8 cellular contexts compared by ENCODE assay signal in the genomic region with DNA sequence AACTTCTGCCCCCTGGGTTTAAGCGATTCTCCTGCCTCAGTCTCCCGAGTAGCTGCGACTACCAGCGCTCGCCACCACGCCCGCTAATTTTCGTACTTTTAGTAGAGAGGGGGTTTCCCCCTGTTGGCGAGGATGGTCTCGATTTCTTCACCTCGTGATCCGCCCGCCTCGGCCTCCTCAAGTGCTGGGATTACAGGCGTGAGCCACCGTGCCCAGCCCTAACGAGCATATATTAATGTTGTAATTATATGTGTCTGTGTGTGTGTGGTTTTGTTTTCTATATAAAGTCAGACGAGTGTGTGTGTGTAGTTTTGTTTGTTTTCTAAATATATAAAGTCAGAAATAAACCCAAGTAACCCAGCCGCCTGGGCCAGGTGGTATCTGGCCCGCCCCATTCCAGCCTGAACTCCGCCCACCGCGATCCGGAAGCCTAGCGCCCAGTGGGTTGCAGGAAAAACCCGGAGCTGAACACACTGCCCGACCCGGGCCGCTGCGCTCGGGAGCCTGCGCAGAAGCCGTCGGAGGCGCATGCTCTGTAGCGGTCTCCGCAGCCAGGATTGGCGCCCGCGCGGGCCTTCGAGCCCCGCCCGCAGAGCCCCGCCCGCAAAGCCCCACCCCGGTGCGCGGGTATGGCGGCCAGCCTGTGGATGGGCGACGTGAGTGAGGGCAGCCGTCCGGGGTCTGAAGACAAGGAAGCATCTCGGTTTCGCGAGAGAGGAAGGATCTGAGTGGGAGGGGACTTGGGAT. TPM values are rescaled to one million over a fixed set of nuclear protein-coding genes. Genes with fewer than 3 reads are reported as not detected.
DNase-seq lines count a peak whose midpoint lies in the region; ATAC-seq and TF ChIP-seq lines count a peak whose summit lies in the region.

A gene (plus strand): TSS at position 604 of the 747 bp plus-strand sequence. CDS start 26 bp downstream, at position 630.

- peak; percentile 92 for ATAC-seq in GM19035 (IDR thresholded peaks at IDR 0.05; ENCODE audit: unreplicated experiment)
- ATAC-seq in HG03342 (IDR thresholded peaks at IDR 0.05; ENCODE audit: unreplicated experiment), result peak; percentile 82

- H3K4me3 ChIP-seq in AG10803 (ENCODE audit: low read length), result peak within 1 kb of the TSS; percentile 98
- H3K4me3 ChIP-seq in spleen, result peak within 1 kb of the TSS; percentile 59 to 90 (median 81)

- WGBS in spleen, 5 donors, result 0 to 2% (median 1%) methylated on average over 48 to 57 of the region's 57 CpGs

- TF ChIP-seq POLR2A in spleen (IDR thresholded peaks at IDR 0.05), result peak; percentile 77 to 80 (median 80)

- H3K27ac ChIP-seq in spleen, result peak within 1 kb of the TSS; percentile 84 to 91 (median 86)

- no peaks in the 10 kb centered on the region for H3K9me3 ChIP-seq in spleen

- H3K4me1 ChIP-seq in spleen, result peaks cover 3 to 39% (median 22%) of the 10 kb centered on the region in 6 donors

- intact Hi-C loops in spleen (cut with DNase I; ENCODE audit: low total_unique reads), result no loop called here

- DNase-seq in AG10803 (ENCODE audit: low read depth) (peak; percentile 95), NCI-H446 (lab: John Stamatoyannopoulos, UW) (peak; percentile 92 to 98), iris pigment epithelial cell (ENCODE audit: low read depth) (peak; percentile 98), spleen (peak; percentile 99)
- DNase-seq in activated CD4-positive, CD25-positive, alpha-beta regulatory T cell treated with anti-CD3 and anti-CD28 coated beads, Interleukin-2, amount 50 U/mL, for 16 hours (ENCODE audit: low read depth, low spot score), result peak; percentile 94
- DNase-seq in central memory CD4-positive, alpha-beta T cell, result peak; percentile 97

- H3K27me3 ChIP-seq in spleen (replicated peaks in 1 of 7), result no peaks in the 10 kb centered on the region

- H3K36me3 ChIP-seq in spleen, result peaks cover 0 to 35% (median 18%) of the 10 kb centered on the region in 6 donors

- TF ChIP-seq CTCF in AG10803 (conservative IDR thresholded peaks at IDR 0.05; ENCODE audit: low read length), result no peak
- peak in 5 of 11 experiments; percentile 5 to 20 (median 11) for TF ChIP-seq CTCF in spleen (IDR thresholded peaks at IDR 0.05 in 8 of 11, conservative IDR thresholded peaks at IDR 0.05 in 3 of 11)

RNA-seq across cellular contexts. Expression of the gene that starts here (rescaled TPM):
- 10 to 100 TPM; 14.0 to 25.7 (median 22.5) TPM for total RNA-seq in spleen
- 10 to 100 TPM; 24.7 to 26.6 (median 26.6) TPM for polyA plus RNA-seq in spleen

Comparison
In these comparisons a context has a peak if more than half of its experiments do, and no peak if none do; other contexts are left out.
1. Peak in every context shown above with its lines: DNase-seq, ATAC-seq, H3K4me3 ChIP-seq and H3K27ac ChIP-seq.